7 cellular contexts compared by ENCODE assay signal in genomic region chr11:18401077-18401476, GRCh38. TPM values are rescaled to one million over a fixed set of nuclear protein-coding genes. Genes with fewer than 3 reads are reported as not detected.
"Had no signal": no experiment of that assay in that cellular context is flagged by ENCODE, and none has a peak within 500 bp of the region (broad histone marks: within the 10 kb centered on the region; RNA-seq: fewer than 3 reads in every experiment).

No MANE protein-coding gene starts in this region.

RNA-seq across cellular contexts. Expression of gene LDHC, which starts 11.0 kb away (rescaled TPM):
- total RNA-seq: GM23248, H4, HT1080, IMR-90, K562 had no signal

RNA-seq across cellular contexts. Expression of gene LDHAL6A, which starts 54.6 kb away (rescaled TPM):
- total RNA-seq: GM23248, H4, H7, HFFc6, HT1080, IMR-90, K562 had no signal
